ENCODE assay signal across 19 cellular contexts in genomic region chr1:44642925-44643324, GRCh38. TPM values are rescaled to one million over a fixed set of nuclear protein-coding genes. Genes with fewer than 3 reads are reported as not detected.
DNase-seq lines count a peak whose midpoint lies in the region; ATAC-seq and TF ChIP-seq lines count a peak whose summit lies in the region.
"Had no signal": no experiment of that assay in that cellular context is flagged by ENCODE, and none has a peak within 500 bp of the region (broad histone marks: within the 10 kb centered on the region; RNA-seq: fewer than 3 reads in every experiment).

No MANE protein-coding gene starts in this region.

- H3K27ac Mint-ChIP-seq in progenitor cell of endocrine pancreas = peak overlapping the region; percentile 40
- H3K27ac Mint-ChIP-seq: activated T-helper 2 cell treated with anti-CD3 and anti-CD28 coated beads, Interferon-gamma antibody, Interleukin-2, Interleukin-4, amounts not matched to agents 10 μg/mL and 5 μg/mL and 100 μg/mL, durations not matched to agents 14 hours and 24 hours and 36 hours had no signal

- intact Hi-C loops in right cardiac atrium (cut with DNase I) (no loop called here), Right ventricle myocardium inferior (cut with DNase I) (no loop called here), dorsolateral prefrontal cortex (cut with DNase I) (loop anchor here in 1 of 2 donors (10.0 kb wide), 1 partner anchor 238 kb away; the partner anchor contains the start of gene RNF220)

- TF ChIP-seq CTCF in dorsolateral prefrontal cortex (IDR thresholded peaks at IDR 0.05 in 54 of 56, conservative IDR thresholded peaks at IDR 0.05 in 2 of 56; ENCODE audit: low read depth in 1 of 56, partially characterized antibody in 56 of 56) (no peak), progenitor cell of endocrine pancreas (IDR thresholded peaks at IDR 0.05; ENCODE audit: unreplicated experiment) (no peak), GM10248 (IDR thresholded peaks at IDR 0.05; ENCODE audit: control extremely low read depth, extremely low read depth, low read depth, missing control alignments) (no peak)

- CTCF ChIA-PET in GM10248 (lab: Yijun Ruan, JAX) = interaction anchor here (1.0 to 13.8 kb wide), 6 partner anchors 7 to 40 kb away, joined by 3 to 204 read pairs (median 8); no protein-coding TSS in a partner anchor

- H3K4me1 ChIP-seq in right cardiac atrium (ENCODE audit: control insufficient read depth, insufficient read depth, low read length) = peaks cover 13% of the 10 kb centered on the region
- H3K4me1 ChIP-seq: Caco-2, vagina had no signal

- DNase-seq in right cardiac atrium (no peak), Right ventricle myocardium inferior (ENCODE audit: missing footprints) (no peak), dorsolateral prefrontal cortex (no peak), progenitor cell of endocrine pancreas (ENCODE audit: low spot score, unreplicated experiment) (no peak), NOMO-1 treated with DMSO at 0.1 percent for 48 hours (lab: John Stamatoyannopoulos, UW; ENCODE audit: unreplicated experiment) (no peak), GM10248 (ENCODE audit: extremely low spot score) (no peak)
- no peak for DNase-seq in stimulated activated CD4-positive, alpha-beta T cell treated with anti-CD3 and anti-CD28 coated beads, Interleukin-2, amount 100 ng/mL, for 48 hours
- DNase-seq: activated CD8-positive, alpha-beta memory T cell treated with anti-CD3 and anti-CD28 coated beads for 24 hours; amniotic stem cell; Caco-2; HFFc6; NCI-H526; retina; stomach; T-helper 2 cell had no signal

- ATAC-seq in right cardiac atrium = no peak
- ATAC-seq in Right ventricle myocardium inferior = no peak

- H3K4me3 Mint-ChIP-seq in progenitor cell of endocrine pancreas (ENCODE audit: low read depth) = no peak overlapping the region
- H3K4me3 Mint-ChIP-seq: HFFc6 had no signal

- no peaks in the 10 kb centered on the region for H3K9me3 Mint-ChIP-seq in progenitor cell of endocrine pancreas (ENCODE audit: low read depth)
- H3K9me3 Mint-ChIP-seq: activated T-helper 2 cell treated with anti-CD3 and anti-CD28 coated beads, Interferon-gamma antibody, Interleukin-2, Interleukin-4, amounts not matched to agents 10 μg/mL and 5 μg/mL and 100 μg/mL, durations not matched to agents 14 hours and 24 hours and 36 hours; HFFc6 had no signal

- H3K4me3 ChIP-seq in right cardiac atrium (ENCODE audit: low read length) (no peak overlapping the region), dorsolateral prefrontal cortex (no peak overlapping the region)
- H3K4me3 ChIP-seq: stomach, vagina had no signal

- WGBS in right cardiac atrium = 84% methylated on average over 3 of the region's 3 CpGs

- H3K27me3 ChIP-seq in right cardiac atrium (ENCODE audit: control insufficient read depth, insufficient read depth) = no peaks in the 10 kb centered on the region
- no peaks in the 10 kb centered on the region for H3K27me3 ChIP-seq in dorsolateral prefrontal cortex
- H3K27me3 ChIP-seq: stomach, vagina had no signal

- H3K36me3 Mint-ChIP-seq in progenitor cell of endocrine pancreas (ENCODE audit: insufficient read depth) = peaks cover 16% of the 10 kb centered on the region

- H3K27me3 Mint-ChIP-seq in progenitor cell of endocrine pancreas = no peaks in the 10 kb centered on the region

- POLR2A ChIA-PET in GM10248 (lab: Yijun Ruan, JAX) = interaction anchor here (0.9 to 2.1 kb wide), 3 partner anchors 9 to 12 kb away, joined by 3 to 8 read pairs (median 3); no protein-coding TSS in a partner anchor

- H3K4me1 Mint-ChIP-seq in progenitor cell of endocrine pancreas (ENCODE audit: low read depth) = peaks cover 29% of the 10 kb centered on the region

- no peaks in the 10 kb centered on the region for H3K9me3 ChIP-seq in right cardiac atrium (ENCODE audit: control insufficient read depth, low read length)
- H3K9me3 ChIP-seq: Caco-2, stomach, vagina had no signal

- H3K27ac ChIP-seq in right cardiac atrium (ENCODE audit: low read length) (peak overlapping the region; percentile 60), dorsolateral prefrontal cortex (peak overlapping the region; percentile 5 to 94 (median 88))
- H3K27ac ChIP-seq: HL-60, vagina had no signal

RNA-seq across cellular contexts. Expression of gene TMEM53, which starts 31.4 kb away (rescaled TPM):
- total RNA-seq in right cardiac atrium (10 to 100 TPM; 12.0 to 16.8 (median 13.1) TPM), Right ventricle myocardium inferior (11.8 TPM), dorsolateral prefrontal cortex (10 to 100 TPM in 78 of 120 experiments, 1 to 10 TPM in 42; 6.1 to 18.4 (median 11.0) TPM), progenitor cell of endocrine pancreas (11.8 and 13.9 TPM in 2 replicates)
- polyA plus RNA-seq in right cardiac atrium = 13.3 TPM

RNA-seq across cellular contexts. Expression of gene ARMH1, which starts 31.6 kb away (rescaled TPM):
- total RNA-seq in right cardiac atrium = 1 to 10 TPM in 2 of 4 donors, under 1 TPM in 2; 0.39 to 1.2 (median 0.84) TPM
- 0.91 TPM for polyA plus RNA-seq in right cardiac atrium
- total RNA-seq in Right ventricle myocardium inferior = 0.78 TPM
- 10 to 100 TPM in 97 of 120 experiments, 1 to 10 TPM in 23; 5.2 to 28.0 (median 13.0) TPM for total RNA-seq in dorsolateral prefrontal cortex
- total RNA-seq in progenitor cell of endocrine pancreas = 14.9 and 15.0 TPM in 2 replicates
- total RNA-seq: Caco-2, endothelial cell of umbilical vein, vagina had no signal
